In genomic region chr12:116697305-116698130, GRCh38 we compare ENCODE assay signal across 8 cellular contexts. TPM values are rescaled to one million over a fixed set of nuclear protein-coding genes. Genes with fewer than 3 reads are reported as not detected.
DNase-seq lines count a peak whose midpoint lies in the region; ATAC-seq lines count a peak whose summit lies in the region.

No MANE protein-coding gene starts in this region.

- intact Hi-C loops in sciatic nerve (cut with DNase I): no loop called here

- CTCF ChIA-PET in activated naive CD4-positive, alpha-beta T cell treated with anti-CD3 and anti-CD28 coated beads, Interleukin-2, amount 10 ng/mL, durations not matched to agents 7 days and 5 days (lab: Charles Lee): interaction anchor here (0.6 to 1.5 kb wide), 6 partner anchors 11 to 668 kb away, joined by 3 to 6 read pairs (median 3); no protein-coding TSS in a partner anchor

- H3K4me3 Mint-ChIP-seq in activated naive CD4-positive, alpha-beta T cell treated with anti-CD3 and anti-CD28 coated beads, Interleukin-2, amount 10 ng/mL, durations not matched to agents 7 days and 5 days: no peak overlapping the region

- H3K36me3 Mint-ChIP-seq in activated naive CD4-positive, alpha-beta T cell treated with anti-CD3 and anti-CD28 coated beads, Interleukin-2, amount 10 ng/mL, durations not matched to agents 7 days and 5 days: no peaks in the 10 kb centered on the region

- H3K27me3 Mint-ChIP-seq in activated naive CD4-positive, alpha-beta T cell treated with anti-CD3 and anti-CD28 coated beads, Interleukin-2, amount 10 ng/mL, durations not matched to agents 7 days and 5 days: peaks cover 57% of the 10 kb centered on the region

- ATAC-seq in sciatic nerve: peak; percentile 47
- no peak for ATAC-seq in HG03108 (IDR thresholded peaks at IDR 0.05; ENCODE audit: unreplicated experiment)

- peak; percentile 25 for DNase-seq in activated naive CD4-positive, alpha-beta T cell treated with anti-CD3 and anti-CD28 coated beads, Interleukin-2, amount 10 ng/mL, durations not matched to agents 7 days and 5 days
- DNase-seq in activated naive CD4-positive, alpha-beta T cell treated with anti-CD3 and anti-CD28 coated beads, Interleukin-2, amount 50 U/mL, for 16 hours: no peak
- peak; percentile 70 for DNase-seq in NCI-H526 treated with DMSO at 0.1 percent for 48 hours (lab: John Stamatoyannopoulos, UW)
- peak; percentile 64 for DNase-seq in dermis blood vessel endothelial cell
- no peak for DNase-seq in sciatic nerve (ENCODE audit: low spot score)
- DNase-seq in germinal center (ENCODE audit: low spot score): no peak
- no peak for DNase-seq in cerebellar nuclear complex (lab: John Stamatoyannopoulos, UW)

- no peak overlapping the region for H3K27ac Mint-ChIP-seq in activated naive CD4-positive, alpha-beta T cell treated with anti-CD3 and anti-CD28 coated beads, Interleukin-2, amount 10 ng/mL, durations not matched to agents 7 days and 5 days

- H3K4me1 Mint-ChIP-seq in activated naive CD4-positive, alpha-beta T cell treated with anti-CD3 and anti-CD28 coated beads, Interleukin-2, amount 10 ng/mL, durations not matched to agents 7 days and 5 days: peaks cover 18% of the 10 kb centered on the region

- H3K9me3 Mint-ChIP-seq in activated naive CD4-positive, alpha-beta T cell treated with anti-CD3 and anti-CD28 coated beads, Interleukin-2, amount 10 ng/mL, durations not matched to agents 7 days and 5 days: no peaks in the 10 kb centered on the region

RNA-seq across cellular contexts. Expression of gene SPRING1, which starts 40.4 kb away (rescaled TPM):
- total RNA-seq in dermis blood vessel endothelial cell: 44.4 and 54.6 TPM in 2 replicates
- 20.2 TPM for total RNA-seq in sciatic nerve

RNA-seq across cellular contexts. Expression of gene RNFT2, which starts 40.6 kb away (rescaled TPM):
- total RNA-seq in dermis blood vessel endothelial cell: 2.2 and 2.9 TPM in 2 replicates
- total RNA-seq in sciatic nerve: 6.6 TPM

Comparison
In these comparisons a context has a peak if more than half of its experiments do, and no peak if none do; other contexts are left out.
1. DNase-seq: peak in activated naive CD4-positive, alpha-beta T cell treated with anti-CD3 and anti-CD28 coated beads, Interleukin-2, amount 10 ng/mL, durations not matched to agents 7 days and 5 days (single experiment), NCI-H526 treated with DMSO at 0.1 percent for 48 hours (single experiment) and dermis blood vessel endothelial cell (single experiment); none in activated naive CD4-positive, alpha-beta T cell treated with anti-CD3 and anti-CD28 coated beads, Interleukin-2, amount 50 U/mL, for 16 hours (single experiment), sciatic nerve (single experiment), germinal center (single experiment) and cerebellar nuclear complex (0 of 2).